Comparison of ENCODE assay signal across 1 cellular context in the genomic region with DNA sequence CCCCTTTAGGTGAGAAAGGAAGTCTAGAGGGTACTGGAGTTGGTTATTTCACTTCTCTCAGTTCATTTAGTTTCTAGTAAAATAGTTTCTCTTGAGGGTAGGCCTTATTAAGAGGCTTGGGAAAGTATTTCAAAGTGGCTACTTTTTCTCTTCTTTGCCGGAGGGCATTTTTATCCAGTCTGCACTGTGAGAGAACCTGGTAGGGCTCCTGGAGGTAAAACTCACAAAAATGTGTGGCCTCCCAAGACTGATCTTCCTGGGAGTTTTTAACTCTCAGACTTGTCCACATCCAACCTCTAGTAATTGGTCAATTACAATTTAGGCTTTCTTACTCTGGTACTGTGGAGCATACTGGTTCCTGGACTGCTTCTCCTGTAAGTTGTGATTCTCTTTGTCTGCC.
TF ChIP-seq lines count a peak whose summit lies in the region.

No MANE protein-coding gene starts in this region.

TF ChIP-seq in HepG2, 621 proteins besides CTCF, POLR2A, EP300 and RAD21:
- TF ChIP-seq ZNF749 (CRISPR knock-in tag; IDR thresholded peaks at IDR 0.05; ENCODE audit: borderline replicate concordance) = no peak
- 0 out of 2 replicates have a peak, but pooled peaks have one; percentile 0 for TF ChIP-seq ATF1 (CRISPR knock-in tag; IDR thresholded peaks at IDR 0.05)
- peak; percentile 36; the same call in 1 of the 2 replicates for TF ChIP-seq YEATS4 (CRISPR knock-in tag; IDR thresholded peaks at IDR 0.05; ENCODE audit: borderline replicate concordance)
- TF ChIP-seq MIXL1 (CRISPR knock-in tag; IDR thresholded peaks at IDR 0.05) = 0 out of 2 replicates have a peak, but pooled peaks have one; percentile 16
